In genomic region chr3:194632983-194633348, GRCh38 we compare ENCODE assay signal across 8 cellular contexts. TPM values are rescaled to one million over a fixed set of nuclear protein-coding genes. Genes with fewer than 3 reads are reported as not detected.
DNase-seq lines count a peak whose midpoint lies in the region; ATAC-seq and TF ChIP-seq lines count a peak whose summit lies in the region.

No MANE protein-coding gene starts in this region.

- H3K79me2 ChIP-seq in OCI-LY1 (ENCODE audit: insufficient read depth, low read length) = no peaks in the 10 kb centered on the region

- peak overlapping the region; percentile 83 to 87 for H3K4me3 Mint-ChIP-seq in effector memory CD8-positive, alpha-beta T cell
- H3K4me3 Mint-ChIP-seq in naive thymus-derived CD4-positive, alpha-beta T cell = peak overlapping the region; percentile 67 to 91 (median 84)

- peak overlapping the region; percentile 71 for H3K4me3 ChIP-seq in OCI-LY1 (ENCODE audit: low read depth, low read length, poor library complexity, severe bottlenecking)
- peak overlapping the region; percentile 45 for H3K4me3 ChIP-seq in naive thymus-derived CD4-positive, alpha-beta T cell (ENCODE audit: low read length)

- H3K9me3 ChIP-seq in OCI-LY1 (ENCODE audit: low read length) = peaks cover 14% of the 10 kb centered on the region
- no peaks in the 10 kb centered on the region for H3K9me3 ChIP-seq in naive thymus-derived CD4-positive, alpha-beta T cell (ENCODE audit: control insufficient read depth in 2 of 3, low read length in 3 of 3)

- peaks cover 6% of the 10 kb centered on the region for H3K4me1 ChIP-seq in OCI-LY1 (ENCODE audit: insufficient read depth, low read length, severe bottlenecking)
- no peaks in the 10 kb centered on the region for H3K4me1 ChIP-seq in naive thymus-derived CD4-positive, alpha-beta T cell (ENCODE audit: control insufficient read depth in 2 of 2, insufficient read depth in 2 of 2, low read length in 2 of 2)

- H4K20me1 ChIP-seq in OCI-LY1 (ENCODE audit: insufficient read depth, low read length) = no peaks in the 10 kb centered on the region

- peak overlapping the region; percentile 71 for H3K4me2 ChIP-seq in OCI-LY1 (ENCODE audit: low read length)

- peaks cover 4% of the 10 kb centered on the region for H3K36me3 Mint-ChIP-seq in effector memory CD8-positive, alpha-beta T cell (ENCODE audit: insufficient read depth)
- H3K36me3 Mint-ChIP-seq in naive thymus-derived CD4-positive, alpha-beta T cell = peaks cover 0 to 4% (median 0%) of the 10 kb centered on the region in 5 donors

- H3F3A ChIP-seq in OCI-LY1 (ENCODE audit: insufficient read depth, low read length) = no peaks in the 10 kb centered on the region

- H3K9me3 Mint-ChIP-seq in effector memory CD8-positive, alpha-beta T cell = no peaks in the 10 kb centered on the region
- H3K9me3 Mint-ChIP-seq in naive thymus-derived CD4-positive, alpha-beta T cell = no peaks in the 10 kb centered on the region

- DNase-seq in stimulated activated CD4-positive, alpha-beta T cell treated with anti-CD3 and anti-CD28 coated beads, Interleukin-4, amount 100 ng/mL, for 4 hours = peak; percentile 7 to 26
- no peak for DNase-seq in stimulated activated CD4-positive, alpha-beta T cell treated with anti-CD3 and anti-CD28 coated beads, Interleukin-4, amount 100 ng/mL, for 1 hour
- peak in 1 of 3 experiments; percentile 2 for DNase-seq in effector memory CD8-positive, alpha-beta T cell
- no peak for DNase-seq in naive thymus-derived CD4-positive, alpha-beta T cell
- DNase-seq in DMS153 treated with DMSO at 0.1 percent for 48 hours (lab: John Stamatoyannopoulos, UW; ENCODE audit: unreplicated experiment) = no peak
- no peak for DNase-seq in GM10248 (ENCODE audit: extremely low spot score)

- no peaks in the 10 kb centered on the region for H3K27me3 Mint-ChIP-seq in effector memory CD8-positive, alpha-beta T cell
- no peaks in the 10 kb centered on the region for H3K27me3 Mint-ChIP-seq in naive thymus-derived CD4-positive, alpha-beta T cell

- TF ChIP-seq CTCF in OCI-LY1 (IDR thresholded peaks at IDR 0.05; ENCODE audit: low read length) = no peak
- no peak for TF ChIP-seq CTCF in GM10248 (IDR thresholded peaks at IDR 0.05; ENCODE audit: control extremely low read depth, extremely low read depth, low read depth, missing control alignments)

- peaks cover 26% of the 10 kb centered on the region for H3K36me3 ChIP-seq in OCI-LY1 (ENCODE audit: insufficient read depth, low read length)
- no peaks in the 10 kb centered on the region for H3K36me3 ChIP-seq in naive thymus-derived CD4-positive, alpha-beta T cell (ENCODE audit: control insufficient read depth in 2 of 3, insufficient read depth in 3 of 3, low read length in 3 of 3)

- intact Hi-C loops in naive thymus-derived CD4-positive, alpha-beta T cell (cut with micrococcal nuclease) = loop anchor here (1.0 to 2.0 kb wide), 4 partner anchors 39 to 161 kb away; partner anchors contain the start of gene LSG1 (in 1 of the 2)

- POLR2A ChIA-PET in naive thymus-derived CD4-positive, alpha-beta T cell (lab: Charles Lee) = no interaction called here
- POLR2A ChIA-PET in GM10248 (lab: Yijun Ruan, JAX) = no interaction called here

- H3K9ac ChIP-seq in OCI-LY1 (ENCODE audit: low read length) = peak overlapping the region; percentile 70

- CTCF ChIA-PET in naive thymus-derived CD4-positive, alpha-beta T cell (lab: Charles Lee) = no interaction called here
- CTCF ChIA-PET in GM10248 (lab: Yijun Ruan, JAX) = interaction anchor here (0.7 to 2.3 kb wide), 11 partner anchors 10 to 637 kb away, joined by 3 to 13 read pairs (median 4); no protein-coding TSS in a partner anchor

- H3K27me3 ChIP-seq in OCI-LY1 (ENCODE audit: insufficient read depth, low read length) = no peaks in the 10 kb centered on the region
- H3K27me3 ChIP-seq in naive thymus-derived CD4-positive, alpha-beta T cell (ENCODE audit: control insufficient read depth in 2 of 2, insufficient read depth in 2 of 2, low read length in 2 of 2) = no peaks in the 10 kb centered on the region

- peaks cover 0 to 5% of the 10 kb centered on the region in 2 donors for H3K4me1 Mint-ChIP-seq in effector memory CD8-positive, alpha-beta T cell (ENCODE audit: low read depth in 2 of 2)
- peaks cover 0 to 21% (median 8%) of the 10 kb centered on the region in 7 donors for H3K4me1 Mint-ChIP-seq in naive thymus-derived CD4-positive, alpha-beta T cell

- H3K9me2 ChIP-seq in OCI-LY1 (ENCODE audit: low read depth, low read length) = no peaks in the 10 kb centered on the region

- peak overlapping the region in 1 of 2 donors; percentile 20 for H3K27ac Mint-ChIP-seq in effector memory CD8-positive, alpha-beta T cell
- H3K27ac Mint-ChIP-seq in naive thymus-derived CD4-positive, alpha-beta T cell = peak overlapping the region in 2 of 9 donors; percentile 14 to 54

- H2AFZ ChIP-seq in OCI-LY1 (ENCODE audit: low read length) = peak overlapping the region; percentile 6; the same call in 1 of the 2 replicates

- H3K27ac ChIP-seq in OCI-LY1 (ENCODE audit: low read depth, low read length, poor library complexity, severe bottlenecking) = no peak overlapping the region
- peak overlapping the region; percentile 60 for H3K27ac ChIP-seq in naive thymus-derived CD4-positive, alpha-beta T cell (ENCODE audit: low read depth, low read length)

- ATAC-seq in HG02885 (IDR thresholded peaks at IDR 0.05; ENCODE audit: poor library complexity, unreplicated experiment) = peak; percentile 57
- ATAC-seq in effector memory CD8-positive, alpha-beta T cell (replicated peaks) = peak; percentile 63
- ATAC-seq in naive thymus-derived CD4-positive, alpha-beta T cell = peak; percentile 59

RNA-seq across cellular contexts. Expression of gene TMEM44, which starts 0.3 kb away (rescaled TPM):
- total RNA-seq in naive thymus-derived CD4-positive, alpha-beta T cell = 1 to 10 TPM in 4 of 5 experiments, under 1 TPM in 1; 0.86 to 2.6 (median 1.4) TPM
- polyA plus RNA-seq in naive thymus-derived CD4-positive, alpha-beta T cell = under 1 TPM; 0.33 to 0.37 TPM

RNA-seq across cellular contexts. Expression of gene LSG1, which starts 39.0 kb away (rescaled TPM):
- total RNA-seq in naive thymus-derived CD4-positive, alpha-beta T cell = 10 to 100 TPM; 33.5 to 59.2 (median 54.9) TPM
- polyA plus RNA-seq in naive thymus-derived CD4-positive, alpha-beta T cell = 10 to 100 TPM; 18.4 to 41.7 TPM

RNA-seq across cellular contexts. Expression of gene FAM43A, which starts 52.7 kb away (rescaled TPM):
- total RNA-seq in naive thymus-derived CD4-positive, alpha-beta T cell = 1 to 10 TPM; 1.8 to 5.2 (median 3.5) TPM
- 1 to 10 TPM; 1.3 to 3.5 TPM for polyA plus RNA-seq in naive thymus-derived CD4-positive, alpha-beta T cell

Comparison
In these comparisons a context has a peak if more than half of its experiments do, and no peak if none do; other contexts are left out.
1. DNase-seq: peak in stimulated activated CD4-positive, alpha-beta T cell treated with anti-CD3 and anti-CD28 coated beads, Interleukin-4, amount 100 ng/mL, for 4 hours (2 of 2); none in stimulated activated CD4-positive, alpha-beta T cell treated with anti-CD3 and anti-CD28 coated beads, Interleukin-4, amount 100 ng/mL, for 1 hour (single experiment), naive thymus-derived CD4-positive, alpha-beta T cell (0 of 9), DMS153 treated with DMSO at 0.1 percent for 48 hours (single experiment) and GM10248 (single experiment).
2. Peak in every context shown above with its lines, with median percentiles within 50 percentile points of each other: ATAC-seq.